10 cellular contexts compared by ENCODE assay signal in genomic region chr5:65262590-65263189, GRCh38.
DNase-seq lines count a peak whose midpoint lies in the region; ATAC-seq and TF ChIP-seq lines count a peak whose summit lies in the region.
"Had no signal": no experiment of that assay in that cellular context is flagged by ENCODE, and none has a peak within 500 bp of the region (broad histone marks: within the 10 kb centered on the region; RNA-seq: fewer than 3 reads in every experiment).

No MANE protein-coding gene starts in this region.

- H3K27me3 ChIP-seq in SK-N-SH (ENCODE audit: insufficient read depth) = no peaks in the 10 kb centered on the region

- H3K36me3 ChIP-seq in SK-N-SH (replicated peaks in 1 of 2; ENCODE audit: control insufficient read depth in 1 of 2, insufficient read depth in 2 of 2, low read length in 1 of 2) = peaks cover 0 to 52% of the 10 kb centered on the region in 2 experiments

- no peak for TF ChIP-seq RAD21 in SK-N-SH (IDR thresholded peaks at IDR 0.05; ENCODE audit: low read length)

- POLR2A ChIA-PET in SK-N-SH (lab: Yijun Ruan, JAX) = no interaction called here

- peak overlapping the region; percentile 11 to 57; a peak in 3 of 4 replicates for H3K27ac ChIP-seq in SK-N-SH (ENCODE audit: low read depth in 2 of 2, low read length in 1 of 2)

- CTCF ChIA-PET in SK-N-SH (lab: Yijun Ruan, JAX) = interaction anchor here (1.1 kb wide), 1 partner anchor 220 kb away, joined by 6 read pairs; no protein-coding TSS in a partner anchor

- H3K4me2 ChIP-seq in SK-N-SH = peak overlapping the region; percentile 12; the same call in 1 of the 2 replicates

- H3K9me3 ChIP-seq in SK-N-SH = no peaks in the 10 kb centered on the region

- peaks cover 32% of the 10 kb centered on the region for H3F3A ChIP-seq in SK-N-SH (replicated peaks; ENCODE audit: insufficient read depth)

- no peak for TF ChIP-seq CTCF in SK-N-SH (IDR thresholded peaks at IDR 0.05)
- no peak for TF ChIP-seq CTCF in fibroblast of pulmonary artery (IDR thresholded peaks at IDR 0.05; ENCODE audit: low read length, missing control alignments)
- no peak for TF ChIP-seq CTCF in GM13976 (IDR thresholded peaks at IDR 0.05; ENCODE audit: borderline replicate concordance, control extremely low read depth, extremely low read depth, insufficient read depth, missing control alignments)

- no peak overlapping the region for H3K4me3 ChIP-seq in SK-N-SH (ENCODE audit: low read depth in 2 of 2, low read length in 1 of 2)
- peak overlapping the region; percentile 7 for H3K4me3 ChIP-seq in fibroblast of pulmonary artery (replicated peaks; ENCODE audit: low read depth, low read length)

- H3K4me1 ChIP-seq in SK-N-SH (ENCODE audit: control insufficient read depth in 1 of 2, insufficient read depth in 2 of 2, low read depth in 1 of 2, low read length in 1 of 2) = peaks cover 5 to 6% of the 10 kb centered on the region in 2 experiments; a peak in 2 of 4 replicates

- no peak for TF ChIP-seq EP300 in SK-N-SH (IDR thresholded peaks at IDR 0.05; ENCODE audit: borderline replicate concordance in 1 of 2, low read depth in 1 of 2, low read length in 1 of 2)

- H4K20me1 ChIP-seq in SK-N-SH (ENCODE audit: insufficient read depth) = no peaks in the 10 kb centered on the region

- no peak overlapping the region for H2AFZ ChIP-seq in SK-N-SH (ENCODE audit: low read depth)

- ATAC-seq in GM21447 (IDR thresholded peaks at IDR 0.05; ENCODE audit: unreplicated experiment) (no peak), GM19397 (IDR thresholded peaks at IDR 0.05; ENCODE audit: unreplicated experiment) (no peak)

- no peaks in the 10 kb centered on the region for H3K79me2 ChIP-seq in SK-N-SH (ENCODE audit: insufficient read depth)

- DNase-seq in GM04503 (ENCODE audit: low read depth) (peak; percentile 69), SK-N-SH (no peak), fibroblast of pulmonary artery (ENCODE audit: low read depth) (peak; percentile 96), renal cortical epithelial cell (ENCODE audit: low read depth) (peak; percentile 41), GM13976 (ENCODE audit: low spot score) (no peak), NCI-H2081 treated with DMSO at 0.1 percent for 48 hours (lab: John Stamatoyannopoulos, UW) (no peak)
- DNase-seq: activated CD4-positive, alpha-beta T cell treated with anti-CD3 and anti-CD28 coated beads for 48 hours; H7 had no signal

- no peak overlapping the region; the same call in 1 of the 2 replicates for H3K9ac ChIP-seq in SK-N-SH

- H3K9me2 ChIP-seq in SK-N-SH = no peaks in the 10 kb centered on the region

- WGBS in SK-N-SH (ENCODE audit: low lambda C conversion rate) = 53% methylated on average over 7 of the region's 7 CpGs

- in situ Hi-C loops in GM13976 (cut with MboI; ENCODE audit: low sequenced_read_pairs, unreplicated experiment) = no loop called here

TF ChIP-seq in SK-N-SH, 30 proteins besides CTCF, POLR2A, EP300 and RAD21:
- TF ChIP-seq RFX5 (IDR thresholded peaks at IDR 0.05; ENCODE audit: low read length) (no peak), MEF2A (IDR thresholded peaks at IDR 0.05; ENCODE audit: borderline replicate concordance, low read depth) (no peak), EZH2phosphoT487 (IDR thresholded peaks at IDR 0.05; ENCODE audit: borderline replicate concordance, low read depth) (no peak), TCF12 (IDR thresholded peaks at IDR 0.05) (peak; percentile 53; the same call in 1 of the 2 replicates), IRF3 (IDR thresholded peaks at IDR 0.05; ENCODE audit: low read depth, low read length) (no peak), FOSL2 (IDR thresholded peaks at IDR 0.05; ENCODE audit: borderline replicate concordance, low read depth) (no peak), ZBTB33 (IDR thresholded peaks at IDR 0.05; ENCODE audit: borderline replicate concordance, low read depth) (no peak), MAX (IDR thresholded peaks at IDR 0.05; ENCODE audit: low read depth) (no peak), SMC3 (IDR thresholded peaks at IDR 0.05; ENCODE audit: low read depth, low read length) (no peak), RCOR1 (IDR thresholded peaks at IDR 0.05; ENCODE audit: low read length) (no peak), POLR2AphosphoS5 (IDR thresholded peaks at IDR 0.05; ENCODE audit: low read depth, low read length) (no peak), MXI1 (IDR thresholded peaks at IDR 0.05; ENCODE audit: low read depth, low read length) (no peak), TEAD4 (IDR thresholded peaks at IDR 0.05; ENCODE audit: borderline replicate concordance, insufficient read depth) (no peak), NFIC (IDR thresholded peaks at IDR 0.05; ENCODE audit: borderline replicate concordance) (peak; percentile 83), RXRA (IDR thresholded peaks at IDR 0.05; ENCODE audit: borderline replicate concordance, low read depth) (no peak), YY1 (IDR thresholded peaks at IDR 0.05; ENCODE audit: low read depth) (no peak), JUND (IDR thresholded peaks at IDR 0.05) (no peak)
TF ChIP-seq in SK-N-SH: peak in this region for 2.

Comparison
In these comparisons a context has a peak if more than half of its experiments do, and no peak if none do; other contexts are left out.
1. DNase-seq: peak in GM04503 (single experiment), fibroblast of pulmonary artery (single experiment) and renal cortical epithelial cell (single experiment); none in SK-N-SH (single experiment), GM13976 (single experiment) and NCI-H2081 treated with DMSO at 0.1 percent for 48 hours (single experiment).